Comparison of ENCODE assay signal across 8 cellular contexts in the genomic region with DNA sequence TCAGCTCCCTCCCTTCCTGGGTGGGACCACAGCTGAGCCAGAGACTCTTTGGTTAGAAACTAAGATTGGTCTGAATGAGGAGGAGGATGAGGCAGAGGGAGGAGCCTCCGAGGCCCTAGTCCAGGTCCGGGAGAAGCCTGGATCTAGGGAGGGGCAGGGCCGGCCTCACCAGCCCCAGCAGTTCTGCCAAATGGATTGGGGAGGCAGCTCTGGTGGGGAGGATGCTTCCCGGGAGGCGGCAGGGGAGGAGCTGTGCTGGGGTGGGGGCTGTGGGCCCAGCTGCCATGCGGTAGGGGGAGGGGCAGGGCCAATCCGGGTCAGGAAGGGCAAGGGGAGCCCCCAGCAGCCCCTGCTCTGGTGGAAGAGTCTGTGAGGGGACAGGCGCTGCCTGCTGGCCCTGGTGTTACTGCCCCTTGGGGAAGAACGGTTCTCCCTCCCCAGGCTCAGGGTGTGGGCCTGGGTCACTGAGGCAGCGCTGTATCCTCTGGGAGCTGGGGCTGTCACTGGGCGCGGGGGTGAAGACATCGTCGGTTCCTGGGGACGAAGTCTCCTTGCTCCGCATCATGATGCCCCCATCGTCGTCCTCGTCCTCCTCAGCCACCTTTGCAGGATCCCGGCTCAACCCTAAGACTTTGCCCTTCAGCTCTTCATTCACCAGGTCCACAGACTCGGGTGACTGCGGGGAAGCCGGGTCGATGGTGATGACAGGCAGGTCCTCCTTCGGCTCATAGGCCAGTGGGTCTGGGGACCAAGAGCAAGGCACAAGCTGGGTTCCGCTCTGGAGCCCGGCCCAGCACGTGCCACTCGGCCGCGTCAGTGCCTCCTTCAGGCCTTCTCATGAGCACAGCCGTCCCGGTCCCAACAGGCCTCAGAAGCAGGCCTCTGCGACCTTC. TPM values are rescaled to one million over a fixed set of nuclear protein-coding genes. Genes with fewer than 3 reads are reported as not detected.
DNase-seq lines count a peak whose midpoint lies in the region; ATAC-seq, FAIRE-seq and TF ChIP-seq lines count a peak whose summit lies in the region.
"Had no signal": no experiment of that assay in that cellular context is flagged by ENCODE, and none has a peak within 500 bp of the region (broad histone marks: within the 10 kb centered on the region; RNA-seq: fewer than 3 reads in every experiment).

No MANE protein-coding gene starts in this region.

- H3K4me2 ChIP-seq in keratinocyte (ENCODE audit: control insufficient read depth, extremely low read depth, insufficient read depth, low read depth, low read length) = no peak overlapping the region

- dilution Hi-C loops in keratinocyte (cut with MboI; ENCODE audit: extremely low pct_ligation_motif_present, low sequenced_read_pairs) = no loop called here

- TF ChIP-seq CTCF in adrenal gland (IDR thresholded peaks at IDR 0.05) (no peak), keratinocyte (optimal IDR thresholded peaks at IDR 0.05 in 1 of 3, IDR thresholded peaks at IDR 0.05 in 1 of 3, conservative IDR thresholded peaks at IDR 0.05 in 1 of 3; ENCODE audit: extremely low read depth in 1 of 3, insufficient read depth in 2 of 3, low read length in 3 of 3) (no peak), suprapubic skin (IDR thresholded peaks at IDR 0.05) (no peak)

- no peak for TF ChIP-seq POLR2A in adrenal gland (IDR thresholded peaks at IDR 0.05)
- TF ChIP-seq POLR2A in suprapubic skin (IDR thresholded peaks at IDR 0.05) = no peak

- no peaks in the 10 kb centered on the region for H4K20me1 ChIP-seq in keratinocyte (ENCODE audit: control insufficient read depth, extremely low read depth, insufficient read depth, low read length)

- H3K36me3 ChIP-seq in adrenal gland (replicated peaks in 1 of 2) = peaks cover 0 to 11% of the 10 kb centered on the region in 2 donors
- peaks cover 11 to 30% of the 10 kb centered on the region in 2 experiments for H3K36me3 ChIP-seq in keratinocyte (ENCODE audit: control insufficient read depth in 2 of 2, extremely low read depth in 1 of 2, insufficient read depth in 2 of 2, low read length in 2 of 2)
- peaks cover 31% of the 10 kb centered on the region for H3K36me3 ChIP-seq in suprapubic skin

- H3K9me3 ChIP-seq in adrenal gland (replicated peaks in 1 of 3) (no peaks in the 10 kb centered on the region), keratinocyte (ENCODE audit: control insufficient read depth, low read depth, low read length) (no peaks in the 10 kb centered on the region), suprapubic skin (no peaks in the 10 kb centered on the region)

- DNase-seq in adrenal gland (peak in 2 of 7 donors; percentile 55 to 58), keratinocyte (ENCODE audit: low read depth, low spot score) (no peak), suprapubic skin (ENCODE audit: low spot score in 2 of 2) (no peak), RCC 7860 (ENCODE audit: low spot score) (no peak), amniotic stem cell (lab: John Stamatoyannopoulos, UW) (no peak)
- DNase-seq: activated T-cell treated with anti-CD3 and anti-CD28 coated beads, Interleukin-2, amount 50 U/mL, for 1 hour had no signal

- H3K27ac ChIP-seq in adrenal gland = peak overlapping the region in 3 of 5 donors; percentile 17 to 82 (median 80)
- H3K27ac ChIP-seq in keratinocyte (ENCODE audit: control insufficient read depth, insufficient read depth, low read length) = peak overlapping the region; percentile 76
- peak overlapping the region; percentile 79 for H3K27ac ChIP-seq in suprapubic skin

- peaks cover 14 to 18% (median 18%) of the 10 kb centered on the region in 3 donors for H3K4me1 Mint-ChIP-seq in IgD-negative memory B cell

- FAIRE-seq in keratinocyte (lab: Jason Lieb, UNC) = peak; percentile 58
- no peak for FAIRE-seq in RCC 7860 (lab: Jason Lieb, UNC)

- peak overlapping the region in 3 of 4 donors; percentile 23 to 82 (median 68) for H3K4me3 Mint-ChIP-seq in IgD-negative memory B cell

- intact Hi-C loops in adrenal gland (cut with DNase I) = loop anchor here (2.0 to 10.0 kb wide), 5 partner anchors 51 to 197 kb away; no protein-coding TSS in a partner anchor

- H3K9me1 ChIP-seq in keratinocyte (ENCODE audit: control insufficient read depth, extremely low read depth, insufficient read depth, low read length) = peaks cover 2% of the 10 kb centered on the region

- WGBS in adrenal gland, 4 donors = 78 to 92% (median 80%) methylated on average over 19 to 34 of the region's 34 CpGs
- 68% methylated on average over 12 of the region's 34 CpGs for WGBS in suprapubic skin

- no peaks in the 10 kb centered on the region for H3K79me2 ChIP-seq in keratinocyte (ENCODE audit: control insufficient read depth, insufficient read depth, low read length)

- ATAC-seq in GM18909 (IDR thresholded peaks at IDR 0.05; ENCODE audit: poor library complexity, unreplicated experiment) = no peak

- no peak overlapping the region for H2AFZ ChIP-seq in keratinocyte (ENCODE audit: control insufficient read depth, low read length)

- no peaks in the 10 kb centered on the region for H3K27me3 Mint-ChIP-seq in IgD-negative memory B cell

- H3K4me3 ChIP-seq in adrenal gland (no peak overlapping the region), keratinocyte (ENCODE audit: control insufficient read depth in 2 of 3, extremely low read depth in 1 of 3, insufficient read depth in 2 of 3, low read depth in 1 of 3, low read length in 3 of 3) (no peak overlapping the region), suprapubic skin (no peak overlapping the region)

- H3K9ac ChIP-seq in keratinocyte (ENCODE audit: control insufficient read depth, extremely low read depth, insufficient read depth, low read length) = peak overlapping the region; percentile 14

- peak overlapping the region; percentile 88 to 96 (median 93) for H3K27ac Mint-ChIP-seq in IgD-negative memory B cell

- H3K4me1 ChIP-seq in adrenal gland (replicated peaks in 1 of 2) (peaks cover 6 to 14% of the 10 kb centered on the region in 2 donors), keratinocyte (ENCODE audit: control insufficient read depth, extremely low read depth, insufficient read depth, low read length) (peaks cover 30% of the 10 kb centered on the region), suprapubic skin (peaks cover 40% of the 10 kb centered on the region)

- TF ChIP-seq EP300 in suprapubic skin (IDR thresholded peaks at IDR 0.05) = no peak

- no peaks in the 10 kb centered on the region for H3K9me3 Mint-ChIP-seq in IgD-negative memory B cell

- H3K36me3 Mint-ChIP-seq in IgD-negative memory B cell = peaks cover 2% of the 10 kb centered on the region

- H3K27me3 ChIP-seq in adrenal gland = no peaks in the 10 kb centered on the region
- H3K27me3 ChIP-seq in keratinocyte (ENCODE audit: control insufficient read depth, extremely low read depth, insufficient read depth, low read length) = no peaks in the 10 kb centered on the region
- H3K27me3 ChIP-seq in suprapubic skin = no peaks in the 10 kb centered on the region

RNA-seq across cellular contexts. Expression of a gene that starts 54.8 kb away (rescaled TPM):
- polyA plus RNA-seq in IgD-negative memory B cell = 8.9 TPM
- total RNA-seq in adrenal gland = 10 to 100 TPM; 12.6 to 44.0 (median 28.4) TPM
- polyA plus RNA-seq in adrenal gland = 10 to 100 TPM; 16.3 to 49.0 (median 30.0) TPM
- polyA plus RNA-seq in keratinocyte = 7.6 to 22.6 TPM (median 12.4 TPM) in 3 replicates
- 16.5 TPM for polyA plus RNA-seq in keratinocyte (2011; ENCODE audit: low read depth)
- polyA plus RNA-seq in keratinocyte (2011; cell fraction: cytosol; rRNA removed) = 19.8 and 20.1 TPM in 2 replicates
- polyA plus RNA-seq in keratinocyte (2011; cell fraction: nucleus; rRNA removed) = 89.9 and 97.3 TPM in 2 replicates
- polyA plus RNA-seq in keratinocyte (2012; ENCODE audit: low replicate concordance) = 36.1 and 49.6 TPM in 2 replicates
- polyA minus RNA-seq in keratinocyte = 16.1 to 161 TPM (median 35.4 TPM) in 3 replicates
- 21.7 TPM for polyA minus RNA-seq in keratinocyte (2011; cell fraction: cytosol; rRNA and poly(A)+ RNA removed)
- polyA minus RNA-seq in keratinocyte (2011; cell fraction: nucleus; rRNA and poly(A)+ RNA removed) = 38.9 and 63.7 TPM in 2 replicates
- 10 to 100 TPM; 18.1 to 28.1 (median 25.2) TPM for total RNA-seq in suprapubic skin
